Comparison of ENCODE assay signal across 8 cellular contexts in genomic region chr15:59436774-59437472, GRCh38. TPM values are rescaled to one million over a fixed set of nuclear protein-coding genes. Genes with fewer than 3 reads are reported as not detected.
DNase-seq lines count a peak whose midpoint lies in the region; ATAC-seq, FAIRE-seq and TF ChIP-seq lines count a peak whose summit lies in the region.

No MANE protein-coding gene starts in this region.

- H3K36me3 ChIP-seq in HepG2 (replicated peaks in 1 of 2; ENCODE audit: control insufficient read depth in 1 of 2, insufficient read depth in 2 of 2, low read length in 2 of 2) = no peaks in the 10 kb centered on the region
- H3K36me3 ChIP-seq in right lobe of liver = no peaks in the 10 kb centered on the region
- H3K36me3 ChIP-seq in uterus = no peaks in the 10 kb centered on the region

- 26% methylated on average over 17 of the region's 20 CpGs for WGBS in HepG2 (ENCODE audit: low lambda C conversion rate)
- WGBS in right lobe of liver (ENCODE audit: insufficient coverage, low coverage, low lambda C conversion rate, missing lambda C conversion rate) = 15% methylated on average over 20 of the region's 20 CpGs

- TF ChIP-seq CTCF in HepG2 (CRISPR knock-in tag; IDR thresholded peaks at IDR 0.05) (no peak), right lobe of liver (IDR thresholded peaks at IDR 0.05) (no peak), uterus (IDR thresholded peaks at IDR 0.05) (no peak)

- H3K4me3 ChIP-seq in HepG2 (replicated peaks in 1 of 3; ENCODE audit: insufficient read depth in 1 of 3, low read depth in 2 of 3, low read length in 3 of 3) = peak overlapping the region in 1 of 3 experiments; percentile 64; a peak in 2 of 6 replicates
- no peak overlapping the region for H3K4me3 ChIP-seq in right lobe of liver
- H3K4me3 ChIP-seq in uterus = peak overlapping the region; percentile 38 to 47

- H3K79me2 ChIP-seq in HepG2 (ENCODE audit: insufficient read depth, low read length) = no peaks in the 10 kb centered on the region

- in situ Hi-C loops in HepG2 (cut with HindIII; ENCODE audit: extremely low pct_ligation_motif_present, low pct_unique_long_range_greater_than_20kb) = no loop called here

- no peaks in the 10 kb centered on the region for H4K20me1 ChIP-seq in HepG2 (ENCODE audit: insufficient read depth, low read length)

- TF ChIP-seq POLR2A in HepG2 (IDR thresholded peaks at IDR 0.05; ENCODE audit: insufficient read depth in 1 of 2, low read depth in 2 of 2, low read length in 2 of 2) = no peak
- no peak for TF ChIP-seq POLR2A in right lobe of liver (IDR thresholded peaks at IDR 0.05)
- TF ChIP-seq POLR2A in uterus (IDR thresholded peaks at IDR 0.05) = no peak

- H3K9me3 ChIP-seq in HepG2 (ENCODE audit: low read length) = no peaks in the 10 kb centered on the region
- no peaks in the 10 kb centered on the region for H3K9me3 ChIP-seq in right lobe of liver
- no peaks in the 10 kb centered on the region for H3K9me3 ChIP-seq in uterus

- no peak for TF ChIP-seq RAD21 in HepG2 (CRISPR knock-in tag; IDR thresholded peaks at IDR 0.05)

- no TSS peak for BruUV-seq in HepG2 (replicated peaks; lab: Mats Ljungman, UMichigan)

- no peak overlapping the region for H3K9ac ChIP-seq in HepG2 (ENCODE audit: insufficient read depth, low read depth, low read length)

- peaks cover 22% of the 10 kb centered on the region for H3K4me1 ChIP-seq in HepG2 (ENCODE audit: insufficient read depth, low read length)
- peaks cover 0 to 7% (median 0%) of the 10 kb centered on the region in 4 donors for H3K4me1 ChIP-seq in right lobe of liver
- peaks cover 0 to 6% of the 10 kb centered on the region in 2 donors for H3K4me1 ChIP-seq in uterus

- no peak overlapping the region for H2AFZ ChIP-seq in HepG2 (ENCODE audit: low read length)

- ATAC-seq in HepG2 (no peak), right lobe of liver (no peak), HG02642 (IDR thresholded peaks at IDR 0.05; ENCODE audit: poor library complexity, unreplicated experiment) (no peak), GM18861 (IDR thresholded peaks at IDR 0.05; ENCODE audit: unreplicated experiment) (no peak)

- CTCF ChIA-PET in HepG2 (lab: Yijun Ruan, JAX; ENCODE audit: low intra/inter-chr PET ratio, low total read pairs) = no interaction called here

- H3K4me2 ChIP-seq in HepG2 (ENCODE audit: low read depth, low read length) = peak overlapping the region; percentile 90

- DNase-seq in HepG2 (ENCODE audit: low spot score) (no peak), right lobe of liver (no peak), left kidney (ENCODE audit: low read depth, low spot score) (peak; percentile 37), uterus (no peak), NCI-H2196 (lab: John Stamatoyannopoulos, UW; ENCODE audit: unreplicated experiment) (no peak)

- H3K27me3 ChIP-seq in HepG2 (ENCODE audit: control insufficient read depth in 1 of 2, insufficient read depth in 2 of 2, low read length in 2 of 2) (peaks cover 0 to 55% of the 10 kb centered on the region in 2 experiments; a peak in 3 of 5 replicates), right lobe of liver (peaks cover 0 to 7% of the 10 kb centered on the region in 2 donors), uterus (no peaks in the 10 kb centered on the region)

- no peak for FAIRE-seq in HepG2 (lab: Jason Lieb, UNC)

- H3K27ac ChIP-seq in HepG2 (ENCODE audit: extremely low read length, insufficient read depth, low read length) = no peak overlapping the region
- H3K27ac ChIP-seq in right lobe of liver = no peak overlapping the region
- peak overlapping the region; percentile 80 for H3K27ac ChIP-seq in angular gyrus (ENCODE audit: low read depth, low read length)
- peak overlapping the region in 1 of 2 donors; percentile 35 for H3K27ac ChIP-seq in uterus

- no peak for TF ChIP-seq EP300 in HepG2 (IDR thresholded peaks at IDR 0.05; ENCODE audit: low read depth in 2 of 2, low read length in 2 of 2)
- TF ChIP-seq EP300 in HepG2 (CRISPR knock-in tag; IDR thresholded peaks at IDR 0.05; ENCODE audit: borderline replicate concordance) = no peak

- POLR2A ChIA-PET in HepG2 (lab: Yijun Ruan, JAX) = no interaction called here

- intact Hi-C loops in HepG2 (cut with micrococcal nuclease; ENCODE audit: unreplicated experiment) = no loop called here
- intact Hi-C loops in right lobe of liver (cut with DNase I) = no loop called here
- intact Hi-C loops in uterus (cut with DNase I; ENCODE audit: low total_unique reads) = no loop called here

TF ChIP-seq in HepG2, 621 proteins besides CTCF, POLR2A, EP300 and RAD21:
- TF ChIP-seq FOXP1 (IDR thresholded peaks at IDR 0.05) = no peak
- TF ChIP-seq FOXP1 (CRISPR knock-in tag; IDR thresholded peaks at IDR 0.05) = no peak
- TF ChIP-seq KMT2A (CRISPR knock-in tag; IDR thresholded peaks at IDR 0.05) = no peak
- TF ChIP-seq NR2F1 (CRISPR knock-in tag; IDR thresholded peaks at IDR 0.05) = no peak
- TF ChIP-seq GTF3A (CRISPR knock-in tag; conservative IDR thresholded peaks at IDR 0.05) = no peak

RNA-seq across cellular contexts. Expression of gene FAM81A, which starts 1.1 kb away (rescaled TPM):
- total RNA-seq in HepG2 (2016; rRNA removed; fragmentation: Illumina TruSeq; extraction: Trizol) = 0.09 and 0.18 TPM in 2 replicates
- 0.09 and 0.81 TPM in 2 replicates for total RNA-seq in HepG2 (2016; cell fraction: cytosol; rRNA removed; fragmentation: Illumina TruSeq; extraction: Trizol; ENCODE audit: low read depth)
- 0.15 TPM in 1 of 2 replicates, not detected in the other for total RNA-seq in HepG2 (2016; cell fraction: insoluble cytoplasmic fraction; rRNA removed; fragmentation: Illumina TruSeq; extraction: Trizol)
- 0.43 and 1.5 TPM in 2 replicates for total RNA-seq in HepG2 (2016; cell fraction: membrane; rRNA removed; fragmentation: Illumina TruSeq; extraction: Trizol)
- not detected in 2 replicates for total RNA-seq in HepG2 (2016; cell fraction: nucleus; rRNA removed; fragmentation: Illumina TruSeq; extraction: Trizol)
- polyA plus RNA-seq in HepG2 (2011; rRNA removed) = 0.17 TPM in 1 of 2 replicates, not detected in the other
- 0.29 TPM in 1 of 2 replicates, not detected in the other for polyA plus RNA-seq in HepG2 (2011; cell fraction: cytosol; rRNA removed)
- polyA plus RNA-seq in HepG2 (2011; cell fraction: nucleus; rRNA removed) = not detected in 2 replicates
- not detected in 2 replicates for polyA plus RNA-seq in HepG2 (2012)
- 0.92 and 1.0 TPM in 2 replicates for polyA plus RNA-seq in HepG2 (2016; cell fraction: cytosol; fragmentation: Illumina TruSeq; extraction: Trizol; ENCODE audit: low read depth)
- 0.07 and 0.13 TPM in 2 replicates for polyA plus RNA-seq in HepG2 (2016; cell fraction: insoluble cytoplasmic fraction; fragmentation: Illumina TruSeq; extraction: Trizol; ENCODE audit: low read depth)
- polyA plus RNA-seq in HepG2 (2016; cell fraction: membrane; fragmentation: Illumina TruSeq; extraction: Trizol; ENCODE audit: low read depth) = 0.89 and 1.2 TPM in 2 replicates
- polyA plus RNA-seq in HepG2 (2016; cell fraction: nucleus; fragmentation: Illumina TruSeq; extraction: Trizol; ENCODE audit: insufficient read depth, low read depth) = 1.2 TPM in 1 of 2 replicates, not detected in the other
- polyA minus RNA-seq in HepG2 (2011; rRNA and poly(A)+ RNA removed; ENCODE audit: low replicate concordance) = 8.9 TPM in 1 of 2 replicates, not detected in the other
- not detected in 2 replicates for polyA minus RNA-seq in HepG2 (2011; cell fraction: cytosol; rRNA and poly(A)+ RNA removed)
- polyA minus RNA-seq in HepG2 (2011; cell fraction: nucleus; rRNA and poly(A)+ RNA removed) = not detected in 2 replicates
- total RNA-seq in right lobe of liver = under 1 TPM in 1 of 6 experiments, not detected in 5; 0.18 TPM
- total RNA-seq in uterus = 1 to 10 TPM in 2 of 4 donors, not detected in 2; 1.5 to 4.4 TPM

Comparison
In these comparisons a context has a peak if more than half of its experiments do, and no peak if none do; other contexts are left out.
1. H3K4me3 ChIP-seq: peak in uterus (2 of 2); none in right lobe of liver (0 of 3).